ENCODE assay signal across 8 cellular contexts in genomic region chr2:218671077-218671653, GRCh38. TPM values are rescaled to one million over a fixed set of nuclear protein-coding genes. Genes with fewer than 3 reads are reported as not detected.
A peak's percentile ranks its signal among the peaks of the same experiment; 100 is the strongest.
DNase-seq lines count a peak whose midpoint lies in the region; ATAC-seq and TF ChIP-seq lines count a peak whose summit lies in the region.

No MANE protein-coding gene starts in this region.

- POLR2A ChIA-PET in RWPE1 (lab: Yijun Ruan, JAX; ENCODE audit: low non-redundant PET): interaction anchor here (0.6 to 1.4 kb wide), 3 partner anchors 12 to 76 kb away, joined by 3 to 21 read pairs (median 3); partner anchors contain the start of genes BCS1L and ZNF142

- no peaks in the 10 kb centered on the region for H3K9me3 Mint-ChIP-seq in activated T-cell treated with anti-CD3 and anti-CD28 coated beads, Interleukin-2, amount 50 U/mL, for 4 hours

- H3K36me3 Mint-ChIP-seq in activated T-cell treated with anti-CD3 and anti-CD28 coated beads, Interleukin-2, amount 50 U/mL, for 4 hours (ENCODE audit: insufficient read depth): peaks cover 12% of the 10 kb centered on the region

- H3K27me3 ChIP-seq in esophagus muscularis mucosa: no peaks in the 10 kb centered on the region

- DNase-seq in activated T-cell treated with anti-CD3 and anti-CD28 coated beads, Interleukin-2, amount 50 U/mL, for 4 hours: no peak
- DNase-seq in activated T-cell treated with anti-CD3 and anti-CD28 coated beads for 4 hours: no peak
- peak; percentile 44 for DNase-seq in RWPE1 (ENCODE audit: low spot score)
- no peak for DNase-seq in esophagus muscularis mucosa (ENCODE audit: extremely low spot score)
- peak; percentile 41 for DNase-seq in renal cortical epithelial cell (ENCODE audit: low read depth)
- no peak for DNase-seq in NCI-H524 treated with DMSO at 0.1 percent for 48 hours (lab: John Stamatoyannopoulos, UW)
- no peak for DNase-seq in islet precursor cell

- no peaks in the 10 kb centered on the region for H3K9me3 ChIP-seq in esophagus muscularis mucosa

- TF ChIP-seq CTCF in RWPE1 (conservative IDR thresholded peaks at IDR 0.05; ENCODE audit: low read depth) (no peak), esophagus muscularis mucosa (IDR thresholded peaks at IDR 0.05) (no peak)

- no peak for ATAC-seq in activated T-cell treated with anti-CD3 and anti-CD28 coated beads, Interleukin-2, amount 50 U/mL, for 4 hours
- ATAC-seq in HG03521 (IDR thresholded peaks at IDR 0.05; ENCODE audit: unreplicated experiment): no peak

- peaks cover 20 to 43% (median 33%) of the 10 kb centered on the region in 4 donors for H3K36me3 ChIP-seq in esophagus muscularis mucosa

- WGBS in esophagus muscularis mucosa: 48% methylated on average over 12 of the region's 12 CpGs

- H3K4me3 Mint-ChIP-seq in activated T-cell treated with anti-CD3 and anti-CD28 coated beads, Interleukin-2, amount 50 U/mL, for 4 hours: peak overlapping the region; percentile 96

- no peak for TF ChIP-seq EP300 in esophagus muscularis mucosa (IDR thresholded peaks at IDR 0.05)

- peaks cover 16 to 22% (median 20%) of the 10 kb centered on the region in 4 donors for H3K4me1 ChIP-seq in esophagus muscularis mucosa

- intact Hi-C loops in esophagus muscularis mucosa (cut with DNase I): no loop called here

- H3K27ac ChIP-seq in RWPE1 (peak overlapping the region; percentile 85), esophagus muscularis mucosa (replicated peaks in 1 of 4) (peak overlapping the region; percentile 77 to 85 (median 80))

- TF ChIP-seq POLR2A in esophagus muscularis mucosa (IDR thresholded peaks at IDR 0.05; ENCODE audit: low read depth): no peak

- CTCF ChIA-PET in RWPE1 (lab: Yijun Ruan, JAX): interaction anchor here (0.5 to 2.1 kb wide), 6 partner anchors 13 to 808 kb away, joined by 3 to 8 read pairs (median 5); no protein-coding TSS in a partner anchor

- H3K4me1 Mint-ChIP-seq in activated T-cell treated with anti-CD3 and anti-CD28 coated beads, Interleukin-2, amount 50 U/mL, for 4 hours (ENCODE audit: low read depth): peaks cover 21% of the 10 kb centered on the region

- H3K4me3 ChIP-seq in esophagus muscularis mucosa: peak overlapping the region; percentile 62 to 93 (median 78)

- no peaks in the 10 kb centered on the region for H3K27me3 Mint-ChIP-seq in activated T-cell treated with anti-CD3 and anti-CD28 coated beads, Interleukin-2, amount 50 U/mL, for 4 hours (ENCODE audit: low read depth)

RNA-seq across cellular contexts. Expression of gene RNF25, which starts 0.6 kb away (rescaled TPM):
- total RNA-seq in activated T-cell treated with anti-CD3 and anti-CD28 coated beads, Interleukin-2, amount 50 U/mL, for 4 hours: 10 to 100 TPM; 25.6 to 34.6 (median 32.7) TPM
- total RNA-seq in esophagus muscularis mucosa (10 to 100 TPM; 16.6 to 27.5 (median 21.1) TPM), renal cortical epithelial cell (21.1 and 29.5 TPM in 2 replicates)

RNA-seq across cellular contexts. Expression of gene STK36, which starts 0.7 kb away (rescaled TPM):
- total RNA-seq in activated T-cell treated with anti-CD3 and anti-CD28 coated beads, Interleukin-2, amount 50 U/mL, for 4 hours: 10 to 100 TPM; 15.7 to 18.3 (median 15.7) TPM
- 10 to 100 TPM; 12.1 to 19.1 (median 14.8) TPM for total RNA-seq in esophagus muscularis mucosa
- 9.2 and 50.5 TPM in 2 replicates for total RNA-seq in renal cortical epithelial cell

RNA-seq across cellular contexts. Expression of gene BCS1L, which starts 11.7 kb away (rescaled TPM):
- 100 to 1,000 TPM in 1 of 3 donors, 10 to 100 TPM in 2; 94.1 to 106 (median 97.4) TPM for total RNA-seq in activated T-cell treated with anti-CD3 and anti-CD28 coated beads, Interleukin-2, amount 50 U/mL, for 4 hours
- 10 to 100 TPM; 21.3 to 27.3 (median 25.6) TPM for total RNA-seq in esophagus muscularis mucosa
- total RNA-seq in renal cortical epithelial cell: 30.0 and 35.6 TPM in 2 replicates

RNA-seq across cellular contexts. Expression of gene ZNF142, which starts 11.7 kb away (rescaled TPM):
- total RNA-seq in activated T-cell treated with anti-CD3 and anti-CD28 coated beads, Interleukin-2, amount 50 U/mL, for 4 hours: 10 to 100 TPM; 68.5 to 75.5 (median 70.5) TPM
- 10 to 100 TPM; 17.4 to 33.6 (median 26.3) TPM for total RNA-seq in esophagus muscularis mucosa
- 3.5 and 15.6 TPM in 2 replicates for total RNA-seq in renal cortical epithelial cell

RNA-seq across cellular contexts. Expression of gene TTLL4, which starts 39.5 kb away (rescaled TPM):
- total RNA-seq in activated T-cell treated with anti-CD3 and anti-CD28 coated beads, Interleukin-2, amount 50 U/mL, for 4 hours: 10 to 100 TPM; 44.2 to 53.0 (median 52.5) TPM
- 10 to 100 TPM in 2 of 4 donors, 1 to 10 TPM in 2; 5.8 to 11.3 (median 8.3) TPM for total RNA-seq in esophagus muscularis mucosa
- 4.9 and 17.9 TPM in 2 replicates for total RNA-seq in renal cortical epithelial cell

Comparison
In these comparisons a context has a peak if more than half of its experiments do, and no peak if none do; other contexts are left out.
1. DNase-seq: peak in RWPE1 (single experiment) and renal cortical epithelial cell (single experiment); none in activated T-cell treated with anti-CD3 and anti-CD28 coated beads, Interleukin-2, amount 50 U/mL, for 4 hours (single experiment), activated T-cell treated with anti-CD3 and anti-CD28 coated beads for 4 hours (single experiment), esophagus muscularis mucosa (single experiment), NCI-H524 treated with DMSO at 0.1 percent for 48 hours (single experiment) and islet precursor cell (single experiment).